Comparison of ENCODE assay signal across 8 cellular contexts in genomic region chr20:1122388-1123315, GRCh38. TPM values are rescaled to one million over a fixed set of nuclear protein-coding genes. Genes with fewer than 3 reads are reported as not detected.
A peak's percentile ranks its signal among the peaks of the same experiment; 100 is the strongest.
DNase-seq lines count a peak whose midpoint lies in the region; ATAC-seq, FAIRE-seq and TF ChIP-seq lines count a peak whose summit lies in the region.

No MANE protein-coding gene starts in this region.

- BruUV-seq in GM12878 (replicated peaks; lab: Mats Ljungman, UMichigan): no TSS peak

- in situ Hi-C loops in GM12878 (cut with MboI): no loop called here

- H3K4me1 ChIP-seq in MM.1S (ENCODE audit: low read length) (peaks cover 31% of the 10 kb centered on the region), GM12878 (ENCODE audit: control insufficient read depth, insufficient read depth, low read length) (peaks cover 18% of the 10 kb centered on the region), right lobe of liver (peaks cover 0 to 54% (median 16%) of the 10 kb centered on the region in 4 donors)

- TF ChIP-seq RAD21 in GM12878 (IDR thresholded peaks at IDR 0.05; ENCODE audit: insufficient read depth, low read depth, low read length): no peak

- no peaks in the 10 kb centered on the region for H4K20me1 ChIP-seq in MM.1S (ENCODE audit: insufficient read depth, low read length)
- no peaks in the 10 kb centered on the region for H4K20me1 ChIP-seq in GM12878 (ENCODE audit: control insufficient read depth, insufficient read depth)

- H3K36me3 ChIP-seq in MM.1S (replicated peaks; ENCODE audit: insufficient read depth, low read length) (peaks cover 11% of the 10 kb centered on the region; the same call in 1 of the 2 replicates), GM12878 (ENCODE audit: control insufficient read depth in 2 of 2, insufficient read depth in 2 of 2, low read length in 1 of 2) (peaks cover 9 to 21% of the 10 kb centered on the region in 2 experiments), right lobe of liver (peaks cover 0 to 29% (median 14%) of the 10 kb centered on the region in 4 donors)

- H3K27me3 ChIP-seq in MM.1S (replicated peaks; ENCODE audit: insufficient read depth, low read length): no peaks in the 10 kb centered on the region
- H3K27me3 ChIP-seq in GM12878 (replicated peaks in 1 of 2; ENCODE audit: control insufficient read depth in 2 of 2, insufficient read depth in 2 of 2, low read length in 1 of 2): no peaks in the 10 kb centered on the region
- H3K27me3 ChIP-seq in right lobe of liver: no peaks in the 10 kb centered on the region

- no peak overlapping the region; the same call in 1 of the 2 replicates for H3K9ac ChIP-seq in MM.1S (ENCODE audit: low read length)
- peak overlapping the region; percentile 26; the same call in 1 of the 2 replicates for H3K9ac ChIP-seq in GM12878 (ENCODE audit: control insufficient read depth, insufficient read depth, low read length)

- H3K79me2 ChIP-seq in MM.1S (ENCODE audit: low read length): peaks cover 80% of the 10 kb centered on the region
- peaks cover 63% of the 10 kb centered on the region for H3K79me2 ChIP-seq in GM12878 (ENCODE audit: control insufficient read depth, insufficient read depth, low read length)

- no peaks in the 10 kb centered on the region for H3K9me3 ChIP-seq in MM.1S (replicated peaks; ENCODE audit: insufficient read depth, low read length)
- H3K9me3 ChIP-seq in GM12878 (replicated peaks; ENCODE audit: control insufficient read depth, insufficient read depth, low read length): no peaks in the 10 kb centered on the region
- H3K9me3 ChIP-seq in right lobe of liver: no peaks in the 10 kb centered on the region

- no peak for FAIRE-seq in GM12878 (lab: Jason Lieb, UNC)

- H3K4me2 ChIP-seq in MM.1S (ENCODE audit: low read depth, low read length) (peak overlapping the region; percentile 27), GM12878 (ENCODE audit: control insufficient read depth, insufficient read depth) (peak overlapping the region; percentile 97)

- H3K27ac ChIP-seq in MM.1S (ENCODE audit: low read length): peak overlapping the region; percentile 3; the same call in 1 of the 2 replicates
- H3K27ac ChIP-seq in GM12878 (ENCODE audit: control insufficient read depth, insufficient read depth): peak overlapping the region; percentile 44
- H3K27ac ChIP-seq in right lobe of liver: peak overlapping the region; percentile 55 to 97 (median 92)

- peak; percentile 65 for DNase-seq in DMS53 (lab: John Stamatoyannopoulos, UW)
- no peak for DNase-seq in MM.1S
- no peak for DNase-seq in GM12878 (ENCODE audit: low read depth, low spot score)
- DNase-seq in right lobe of liver: peak; percentile 71 to 85 (median 78)
- DNase-seq in D341Med (ENCODE audit: low spot score): no peak

- TF ChIP-seq POLR2A in GM12878 (IDR thresholded peaks at IDR 0.05; ENCODE audit: low read depth, low read length) (no peak), right lobe of liver (IDR thresholded peaks at IDR 0.05) (peak; percentile 59)

- no peak for TF ChIP-seq EP300 in GM12878 (IDR thresholded peaks at IDR 0.05; ENCODE audit: borderline replicate concordance in 1 of 2, control insufficient read depth in 1 of 2, low read depth in 2 of 2, low read length in 2 of 2)

- 38% methylated on average over 12 of the region's 12 CpGs for WGBS in GM12878 (ENCODE audit: insufficient coverage, insufficient replicate concordance, low lambda C conversion rate, missing lambda C conversion rate)
- WGBS in right lobe of liver (ENCODE audit: insufficient coverage, low coverage, low lambda C conversion rate, missing lambda C conversion rate): 5% methylated on average over 12 of the region's 12 CpGs

- H3K9me2 ChIP-seq in MM.1S (replicated peaks; ENCODE audit: insufficient read depth, low read length): no peaks in the 10 kb centered on the region

- intact Hi-C loops in GM12878 (cut with micrococcal nuclease; ENCODE audit: unreplicated experiment): no loop called here
- intact Hi-C loops in right lobe of liver (cut with DNase I): loop anchor here in 1 of 2 donors (10.0 kb wide), 1 partner anchor 62 kb away; the partner anchor contains the start of gene TMEM74B

- TF ChIP-seq CTCF in MM.1S (IDR thresholded peaks at IDR 0.05; ENCODE audit: low read length): no peak
- TF ChIP-seq CTCF in GM12878 (IDR thresholded peaks at IDR 0.05 in 2 of 3, conservative IDR thresholded peaks at IDR 0.05 in 1 of 3; ENCODE audit: control insufficient read depth in 2 of 3, extremely low read depth in 1 of 3, insufficient read depth in 1 of 3, low read depth in 3 of 3, low read length in 3 of 3): no peak
- no peak for TF ChIP-seq CTCF in right lobe of liver (IDR thresholded peaks at IDR 0.05)

- ATAC-seq in GM12878 (peak; percentile 12; the same call in 1 of the 3 replicates), right lobe of liver (peak; percentile 65 to 77 (median 70)), HG02678 (IDR thresholded peaks at IDR 0.05; ENCODE audit: unreplicated experiment) (no peak), HG03469 (IDR thresholded peaks at IDR 0.05; ENCODE audit: unreplicated experiment) (no peak), HG02973 (IDR thresholded peaks at IDR 0.05; ENCODE audit: unreplicated experiment) (no peak)

- RAD21 ChIA-PET in GM12878 (lab: Charles Lee; ENCODE audit: unreplicated experiment): no interaction called here

- no peaks in the 10 kb centered on the region for H3F3A ChIP-seq in MM.1S (ENCODE audit: insufficient read depth, low read length)

- POLR2A ChIA-PET in GM12878 (lab: Charles Lee): interaction anchor here (0.7 kb wide), 1 partner anchor 10 kb away, joined by 3 read pairs; no protein-coding TSS in a partner anchor

- CTCF ChIA-PET in GM12878 (lab: Yijun Ruan, JAX): no interaction called here

- no peak overlapping the region; the same call in 1 of the 2 replicates for H3K4me3 ChIP-seq in MM.1S (ENCODE audit: low read length)
- H3K4me3 ChIP-seq in GM12878: peak overlapping the region; percentile 61
- H3K4me3 ChIP-seq in right lobe of liver: peak overlapping the region in 2 of 3 donors; percentile 31 to 37

- SMC1A ChIA-PET in GM12878 (lab: Charles Lee; ENCODE audit: uncharacterized antibody, unreplicated experiment): no interaction called here

- H2AFZ ChIP-seq in MM.1S (ENCODE audit: low read length): no peak overlapping the region
- no peak overlapping the region for H2AFZ ChIP-seq in GM12878 (ENCODE audit: control insufficient read depth, low read depth, low read length)

TF ChIP-seq in GM12878, 131 proteins besides CTCF, POLR2A, EP300 and RAD21 (continues in another document):
- no peak; the same call in 1 of the 2 replicates for TF ChIP-seq USF2 (IDR thresholded peaks at IDR 0.05; ENCODE audit: borderline replicate concordance, low read depth, low read length)
- 0 out of 4 replicates have a peak, but pooled peaks of 1 of the 2 experiments have one; percentile 24 for TF ChIP-seq IKZF2 (IDR thresholded peaks at IDR 0.05)
- no peak for TF ChIP-seq SREBF1 (IDR thresholded peaks at IDR 0.05; ENCODE audit: low read length)
- no peak for TF ChIP-seq WRNIP1 (IDR thresholded peaks at IDR 0.05; ENCODE audit: borderline replicate concordance, low read depth, low read length)
- TF ChIP-seq SUPT20H (IDR thresholded peaks at IDR 0.05; ENCODE audit: borderline replicate concordance, control insufficient read depth, low read depth, low read length): no peak
- TF ChIP-seq BCL3 (IDR thresholded peaks at IDR 0.05; ENCODE audit: borderline replicate concordance, insufficient read depth, low read depth, low read length, poor library complexity, severe bottlenecking): no peak
- TF ChIP-seq SIN3A (IDR thresholded peaks at IDR 0.05; ENCODE audit: low read depth, low read length): no peak
- no peak for TF ChIP-seq FOXM1 (IDR thresholded peaks at IDR 0.05; ENCODE audit: low read depth, low read length)
- TF ChIP-seq SMAD5 (IDR thresholded peaks at IDR 0.05; ENCODE audit: low read depth): no peak
- TF ChIP-seq CHD4 (IDR thresholded peaks at IDR 0.05): no peak
- TF ChIP-seq RAD51 (IDR thresholded peaks at IDR 0.05): peak; percentile 94
- TF ChIP-seq HDGF (IDR thresholded peaks at IDR 0.05): peak; percentile 65; the same call in 1 of the 2 replicates

RNA-seq across cellular contexts. Expression of gene PSMF1, which starts 4.2 kb away (rescaled TPM):
- total RNA-seq in GM12878 (2013; cell fraction: nucleolus; rRNA removed): 68.6 and 72.2 TPM in 2 replicates
- total RNA-seq in GM12878 (2014; rRNA removed) (30.2 and 32.9 TPM in 2 replicates), GM12878 (2014; rRNA removed; fragmentation: Illumina TruSeq; extraction: Trizol) (35.2 and 35.8 TPM in 2 replicates), GM12878 (2021) (156 and 167 TPM in 2 replicates), right lobe of liver (100 to 1,000 TPM in 5 of 6 experiments, 10 to 100 TPM in 1; 82.5 to 260 (median 116) TPM)
- polyA plus RNA-seq in GM12878 (2011; ENCODE audit: low read depth): 60.4 TPM
- polyA plus RNA-seq in GM12878 (2011; rRNA removed) (29.3 and 45.9 TPM in 2 replicates), GM12878 (2014; fragmentation: Illumina TruSeq; extraction: Trizol) (68.1 and 171 TPM in 2 replicates), GM12878 (2014; fragmentation: Nextera tagmentation; extraction: Ambion mirVana) (10 to 100 TPM; 14.2 to 14.4 TPM), GM12878 (2014; rRNA removed) (27.3 and 35.1 TPM in 2 replicates), GM12878 (2016; fragmentation: Nextera tagmentation; extraction: Ambion mirVana) (100 to 1,000 TPM; 159 to 173 TPM)
- 46.6 and 163 TPM in 2 replicates for polyA plus RNA-seq in GM12878 (2011; cell fraction: cytosol; rRNA removed)
- polyA plus RNA-seq in GM12878 (2011; cell fraction: nucleus; rRNA removed): 76.8 and 77.5 TPM in 2 replicates
- 96.7 and 104 TPM in 2 replicates for polyA plus RNA-seq in GM12878 (2012)
- polyA minus RNA-seq in GM12878 (2011; rRNA and poly(A)+ RNA removed): 45.8 and 52.1 TPM in 2 replicates
- 21.9 and 37.1 TPM in 2 replicates for polyA minus RNA-seq in GM12878 (2011; cell fraction: cytosol; rRNA and poly(A)+ RNA removed)
- 18.9 and 34.3 TPM in 2 replicates for polyA minus RNA-seq in GM12878 (2011; cell fraction: nucleus; rRNA and poly(A)+ RNA removed)

Comparison
In these comparisons a context has a peak if more than half of its experiments do, and no peak if none do; other contexts are left out.
1. DNase-seq: peak in DMS53 (single experiment) and right lobe of liver (3 of 3); none in MM.1S (single experiment), GM12878 (single experiment) and D341Med (single experiment).
2. H3K27ac ChIP-seq: peak in every context shown above with its lines; median percentile 92 in right lobe of liver; 44 in GM12878; 3 in MM.1S.
3. ATAC-seq: peak in GM12878 (single experiment) and right lobe of liver (4 of 4); none in HG02678 (single experiment), HG03469 (single experiment) and HG02973 (single experiment).